ENCODE assay signal across 8 cellular contexts in genomic region chrX:105876658-105877057, GRCh38. TPM values are rescaled to one million over a fixed set of nuclear protein-coding genes. Genes with fewer than 3 reads are reported as not detected.
DNase-seq lines count a peak whose midpoint lies in the region; ATAC-seq and TF ChIP-seq lines count a peak whose summit lies in the region.

No MANE protein-coding gene starts in this region.

- H3K36me3 ChIP-seq in right lobe of liver: no peaks in the 10 kb centered on the region

- ATAC-seq in right lobe of liver (peak in 3 of 4 donors; percentile 48 to 69 (median 62)), HG03196 (IDR thresholded peaks at IDR 0.05; ENCODE audit: unreplicated experiment) (no peak), GM18870 (IDR thresholded peaks at IDR 0.05; ENCODE audit: unreplicated experiment) (no peak), HG03439 (IDR thresholded peaks at IDR 0.05; ENCODE audit: unreplicated experiment) (no peak)

- H3K27me3 ChIP-seq in right lobe of liver: peaks cover 0 to 9% of the 10 kb centered on the region in 2 donors

- no peak for TF ChIP-seq POLR2A in right lobe of liver (IDR thresholded peaks at IDR 0.05)

- H3K4me1 ChIP-seq in right lobe of liver: no peaks in the 10 kb centered on the region

- 5% methylated on average over 3 of the region's 3 CpGs for WGBS in right lobe of liver (ENCODE audit: insufficient coverage, low coverage, low lambda C conversion rate, missing lambda C conversion rate)

- peak; percentile 1 for DNase-seq in ELR (ENCODE audit: low read depth)
- DNase-seq in HuH-7 (ENCODE audit: low spot score): peak; percentile 2
- no peak for DNase-seq in right lobe of liver
- no peak for DNase-seq in GM03348 (ENCODE audit: low spot score)

- H3K4me3 ChIP-seq in right lobe of liver: no peak overlapping the region

- H3K27ac ChIP-seq in VCaP (no peak overlapping the region), right lobe of liver (no peak overlapping the region)

- intact Hi-C loops in right lobe of liver (cut with DNase I): no loop called here

- TF ChIP-seq CTCF in VCaP (conservative IDR thresholded peaks at IDR 0.05) (peak; percentile 61), right lobe of liver (IDR thresholded peaks at IDR 0.05) (peak; percentile 37 to 58 (median 48))

- no peaks in the 10 kb centered on the region for H3K9me3 ChIP-seq in right lobe of liver

RNA-seq across cellular contexts. Expression of gene NRK, which starts 54.3 kb away (rescaled TPM):
- total RNA-seq in right lobe of liver: under 1 TPM in 3 of 6 experiments, not detected in 3; 0.02 to 0.04 (median 0.02) TPM

Comparison
In these comparisons a context has a peak if more than half of its experiments do, and no peak if none do; other contexts are left out.
1. DNase-seq: peak in ELR (single experiment) and HuH-7 (single experiment); none in right lobe of liver (0 of 3) and GM03348 (single experiment).
2. ATAC-seq: peak in right lobe of liver (3 of 4); none in HG03196 (single experiment), GM18870 (single experiment) and HG03439 (single experiment).